ENCODE assay signal across 1 cellular context in the genomic region with DNA sequence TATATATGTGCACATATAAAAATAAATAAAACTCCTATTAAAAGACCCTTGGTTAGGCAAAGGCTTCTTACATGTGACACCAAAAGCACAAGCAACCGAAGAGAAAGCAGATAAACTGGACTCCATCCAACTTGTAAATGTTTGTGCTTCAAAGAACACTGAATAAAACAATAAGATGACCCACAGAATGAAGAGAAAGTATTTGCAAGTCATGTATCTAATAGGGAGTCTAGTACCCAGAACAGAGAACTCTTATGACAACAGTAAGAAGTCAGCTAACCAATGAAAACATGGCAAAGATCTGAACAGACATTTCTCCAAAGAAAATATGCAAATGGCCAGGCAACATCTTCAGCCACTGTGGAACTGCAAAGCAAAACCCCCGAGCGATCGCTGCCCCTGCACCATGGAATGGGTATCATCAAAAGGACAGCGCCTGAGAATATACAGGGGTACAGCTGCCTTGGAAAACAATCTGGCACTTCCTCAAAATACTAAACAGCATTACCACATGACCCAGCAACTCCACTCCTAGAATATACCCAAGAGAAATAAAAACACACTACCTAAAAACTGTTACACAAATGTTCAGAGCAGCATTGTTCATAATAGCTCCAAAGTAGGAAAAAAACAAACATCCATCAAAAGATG.
TF ChIP-seq lines count a peak whose summit lies in the region.

No MANE protein-coding gene starts in this region.

TF ChIP-seq in K562, 482 proteins besides CTCF, POLR2A, EP300 and RAD21:
- TF ChIP-seq ZBTB17 (CRISPR knock-in tag; IDR thresholded peaks at IDR 0.05) (no peak), MAFG (tag; conservative IDR thresholded peaks at IDR 0.05) (peak; percentile 45; the same call in 1 of the 2 replicates), ZC3H11A (IDR thresholded peaks at IDR 0.05; ENCODE audit: low read depth, low read length) (no peak), NFIC (IDR thresholded peaks at IDR 0.05) (0 out of 2 replicates have a peak, but pooled peaks have one; percentile 8), ZNF316 (IDR thresholded peaks at IDR 0.05) (0 out of 2 replicates have a peak, but pooled peaks have one; percentile 15), SPI1 (IDR thresholded peaks at IDR 0.05; ENCODE audit: borderline replicate concordance, low read depth, low read length) (peak; percentile 87)
